Comparison of ENCODE assay signal across 15 cellular contexts in genomic region chr2:29281086-29281485, GRCh38.
DNase-seq lines count a peak whose midpoint lies in the region; ATAC-seq and TF ChIP-seq lines count a peak whose summit lies in the region.
"Had no signal": no experiment of that assay in that cellular context is flagged by ENCODE, and none has a peak within 500 bp of the region (broad histone marks: within the 10 kb centered on the region; RNA-seq: fewer than 3 reads in every experiment).

No MANE protein-coding gene starts in this region.

- H3K36me3 ChIP-seq in GM23338 (ENCODE audit: insufficient read depth) (no peaks in the 10 kb centered on the region), neural progenitor cell (no peaks in the 10 kb centered on the region), BE2C (no peaks in the 10 kb centered on the region), prostate gland (no peaks in the 10 kb centered on the region)

- H3K9me3 Mint-ChIP-seq in GM23338 (peaks cover 3% of the 10 kb centered on the region; the same call in 1 of the 3 replicates), neural progenitor cell (peaks cover 7% of the 10 kb centered on the region)

- H2AFZ ChIP-seq in GM23338 (peak overlapping the region; percentile 43; the same call in 1 of the 2 replicates), neural progenitor cell (replicated peaks) (no peak overlapping the region)

- no peak overlapping the region for H3K4me2 ChIP-seq in GM23338
- H3K4me2 ChIP-seq in neural progenitor cell: peak overlapping the region; percentile 16

- 49% methylated on average over 3 of the region's 3 CpGs for WGBS in prostate gland

- H3F3A ChIP-seq in GM23338 (replicated peaks; ENCODE audit: low read depth) (no peaks in the 10 kb centered on the region), neural progenitor cell (ENCODE audit: low read depth) (no peaks in the 10 kb centered on the region)

- H3K27me3 Mint-ChIP-seq in GM23338 (ENCODE audit: insufficient read depth, low read depth, poor library complexity) (peaks cover 4% of the 10 kb centered on the region), neural progenitor cell (ENCODE audit: insufficient read depth, low read depth) (peaks cover 13% of the 10 kb centered on the region)

- H3K27me3 ChIP-seq in GM23338 (ENCODE audit: insufficient read depth) (no peaks in the 10 kb centered on the region), neural progenitor cell (no peaks in the 10 kb centered on the region), BE2C (no peaks in the 10 kb centered on the region), prostate gland (replicated peaks; ENCODE audit: insufficient read depth) (no peaks in the 10 kb centered on the region)

- H3K36me3 Mint-ChIP-seq in GM23338 (ENCODE audit: low read depth): no peaks in the 10 kb centered on the region
- peaks cover 7% of the 10 kb centered on the region for H3K36me3 Mint-ChIP-seq in neural progenitor cell
- H3K36me3 Mint-ChIP-seq: CD4-positive, CD25-positive, alpha-beta regulatory T cell had no signal

- no peaks in the 10 kb centered on the region for H3K9me3 ChIP-seq in neural progenitor cell (ENCODE audit: low read depth)
- H3K9me3 ChIP-seq in BE2C: no peaks in the 10 kb centered on the region
- no peaks in the 10 kb centered on the region for H3K9me3 ChIP-seq in prostate gland
- H3K9me3 ChIP-seq: Caco-2 had no signal

- H3K27ac Mint-ChIP-seq in GM23338: no peak overlapping the region
- H3K27ac Mint-ChIP-seq in neural progenitor cell: peak overlapping the region; percentile 47
- H3K27ac Mint-ChIP-seq: CD4-positive, CD25-positive, alpha-beta regulatory T cell had no signal

- DNase-seq in GM23338 (ENCODE audit: low spot score) (no peak), coronary artery (ENCODE audit: low spot score) (peak; percentile 60), neural progenitor cell (ENCODE audit: low spot score) (no peak), BE2C (no peak), CD1c-positive myeloid dendritic cell (ENCODE audit: extremely low spot score) (no peak), NCI-H2029 treated with DMSO at 0.1 percent for 48 hours (lab: John Stamatoyannopoulos, UW) (no peak), prostate gland (ENCODE audit: low spot score) (no peak)
- DNase-seq: AML-193; Caco-2; CD4-positive, CD25-positive, alpha-beta regulatory T cell; H7; NK-92 treated with Interleukin-12 subunit alpha and Interleukin-12 subunit beta, amount 100 ng/mL, for 24 hours; OCI-M1 had no signal

- ATAC-seq in GM23338 (no peak), SK-N-SH treated with all-trans-retinoic acid at 6 μM for 48 hours (peak; percentile 55)

- TF ChIP-seq CTCF in GM23338 (conservative IDR thresholded peaks at IDR 0.05; ENCODE audit: low read depth in 2 of 2): no peak
- TF ChIP-seq CTCF in coronary artery (IDR thresholded peaks at IDR 0.05): no peak
- no peak for TF ChIP-seq CTCF in neural progenitor cell (IDR thresholded peaks at IDR 0.05)
- no peak for TF ChIP-seq CTCF in BE2C (IDR thresholded peaks at IDR 0.05; ENCODE audit: low read depth, low read length)
- no peak for TF ChIP-seq CTCF in prostate gland (IDR thresholded peaks at IDR 0.05)

- no peak overlapping the region for H3K27ac ChIP-seq in GM23338 (ENCODE audit: low read depth)
- no peak overlapping the region for H3K27ac ChIP-seq in coronary artery
- no peak overlapping the region for H3K27ac ChIP-seq in neural progenitor cell
- no peak overlapping the region for H3K27ac ChIP-seq in prostate gland
- H3K27ac ChIP-seq: RWPE1 had no signal

- no peak overlapping the region for H3K9ac ChIP-seq in neural progenitor cell

- peaks cover 3% of the 10 kb centered on the region; the same call in 1 of the 2 replicates for H3K9me2 ChIP-seq in GM23338 (ENCODE audit: insufficient read depth)

- H3K4me1 ChIP-seq in GM23338 (ENCODE audit: insufficient read depth): no peaks in the 10 kb centered on the region
- H3K4me1 ChIP-seq in neural progenitor cell: peaks cover 6% of the 10 kb centered on the region
- H3K4me1 ChIP-seq in BE2C: peaks cover 22% of the 10 kb centered on the region
- no peaks in the 10 kb centered on the region for H3K4me1 ChIP-seq in prostate gland (replicated peaks)
- H3K4me1 ChIP-seq: Caco-2 had no signal

- H3K4me3 ChIP-seq in GM23338 (no peak overlapping the region), coronary artery (no peak overlapping the region), neural progenitor cell (no peak overlapping the region), BE2C (ENCODE audit: low read depth, low read length) (no peak overlapping the region; the same call in 1 of the 2 replicates), prostate gland (no peak overlapping the region)

- peaks cover 6% of the 10 kb centered on the region for H3K4me1 Mint-ChIP-seq in GM23338
- H3K4me1 Mint-ChIP-seq in neural progenitor cell: peaks cover 11% of the 10 kb centered on the region
- H3K4me1 Mint-ChIP-seq: CD4-positive, CD25-positive, alpha-beta regulatory T cell had no signal

- TF ChIP-seq POLR2A in prostate gland (IDR thresholded peaks at IDR 0.05): no peak

- intact Hi-C loops in prostate gland (cut with DNase I): no loop called here

- H4K20me1 ChIP-seq in GM23338 (replicated peaks; ENCODE audit: insufficient read depth) (no peaks in the 10 kb centered on the region), neural progenitor cell (ENCODE audit: low read depth) (no peaks in the 10 kb centered on the region)

- H3K79me2 ChIP-seq in GM23338 (replicated peaks; ENCODE audit: insufficient read depth) (no peaks in the 10 kb centered on the region), neural progenitor cell (ENCODE audit: low read depth) (no peaks in the 10 kb centered on the region)

- H3K4me3 Mint-ChIP-seq in GM23338 (no peak overlapping the region), neural progenitor cell (peak overlapping the region; percentile 22)
- H3K4me3 Mint-ChIP-seq: CD4-positive, CD25-positive, alpha-beta regulatory T cell had no signal

TF ChIP-seq in GM23338, 12 proteins besides CTCF, POLR2A, EP300 and RAD21:
- TF ChIP-seq CREB1 (CRISPR knock-in tag; IDR thresholded peaks at IDR 0.05; ENCODE audit: low read depth): no peak
- no peak for TF ChIP-seq ZNF331 (CRISPR knock-in tag; IDR thresholded peaks at IDR 0.05; ENCODE audit: low read depth)
- no peak for TF ChIP-seq EZH2phosphoT487 (IDR thresholded peaks at IDR 0.05; ENCODE audit: unreplicated experiment)
- no peak for TF ChIP-seq STAT1 (IDR thresholded peaks at IDR 0.05; ENCODE audit: unreplicated experiment)
- no peak for TF ChIP-seq EZH2 (IDR thresholded peaks at IDR 0.05; ENCODE audit: low read depth, unreplicated experiment)
- no peak for TF ChIP-seq NANOG (IDR thresholded peaks at IDR 0.05; ENCODE audit: borderline replicate concordance)

TF ChIP-seq in SK-N-SH treated with all-trans-retinoic acid at 6 μM for 48 hours, 23 proteins besides CTCF, POLR2A, EP300 and RAD21:
- no peak for TF ChIP-seq TSHZ2 (CRISPR knock-in tag; IDR thresholded peaks at IDR 0.05)
- no peak for TF ChIP-seq TCF4 (CRISPR knock-in tag; IDR thresholded peaks at IDR 0.05; ENCODE audit: borderline replicate concordance)
